12 cellular contexts compared by ENCODE assay signal in the genomic region with DNA sequence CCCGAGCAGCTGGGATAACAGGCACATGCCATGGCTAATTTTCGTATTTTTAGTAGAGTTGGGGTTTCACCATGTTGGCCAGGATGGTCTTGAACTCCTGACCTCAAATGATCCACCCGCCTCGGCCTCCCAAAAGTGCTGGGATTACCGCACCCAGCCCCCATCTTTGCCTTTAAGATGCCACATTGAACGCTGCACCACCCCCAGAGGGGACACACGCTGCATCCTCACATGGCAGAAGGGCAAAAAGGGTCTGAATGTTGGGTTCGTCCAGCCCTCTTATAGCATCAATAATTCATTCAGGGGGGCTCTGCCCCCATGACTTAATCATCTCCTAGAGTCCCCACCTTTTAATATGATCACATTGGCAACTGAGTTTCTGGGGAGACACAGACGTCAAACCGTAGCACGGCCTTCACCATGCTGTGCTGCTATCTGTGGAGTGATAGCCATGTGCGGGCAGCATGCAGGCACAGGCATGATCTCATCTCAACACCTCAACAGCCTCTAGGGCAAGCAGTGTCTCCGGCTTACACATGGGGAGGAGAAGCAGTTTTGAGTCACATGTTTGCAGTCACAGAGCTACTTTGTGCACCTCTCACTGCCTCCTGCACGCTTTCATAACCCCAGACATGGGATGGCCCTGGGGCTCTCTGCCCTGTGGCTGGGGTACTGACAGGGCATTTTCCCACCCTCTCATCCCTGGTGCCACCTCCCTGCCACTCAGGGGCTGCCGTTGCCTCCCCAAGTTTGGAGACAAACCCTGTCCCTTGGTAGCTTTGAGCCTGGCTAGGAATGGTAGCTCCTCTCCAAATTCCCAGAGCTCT. TPM values are rescaled to one million over a fixed set of nuclear protein-coding genes. Genes with fewer than 3 reads are reported as not detected.
DNase-seq lines count a peak whose midpoint lies in the region; ATAC-seq and FAIRE-seq lines count a peak whose summit lies in the region.
"Had no signal": no experiment of that assay in that cellular context is flagged by ENCODE, and none has a peak within 500 bp of the region (broad histone marks: within the 10 kb centered on the region; RNA-seq: fewer than 3 reads in every experiment).

No MANE protein-coding gene starts in this region.

- no peak overlapping the region for H3K4me3 ChIP-seq in CD4-positive, CD25-positive, alpha-beta regulatory T cell (ENCODE audit: low read depth, low read length)
- H3K4me3 ChIP-seq: SJSA1 had no signal

- no peak for FAIRE-seq in frontal cortex (lab: Jason Lieb, UNC)

- H3K36me3 ChIP-seq in CD4-positive, CD25-positive, alpha-beta regulatory T cell (ENCODE audit: control insufficient read depth, insufficient read depth, low read length) = peaks cover 66% of the 10 kb centered on the region
- H3K36me3 ChIP-seq: SJSA1 had no signal

- peak in 1 of 2 donors; percentile 31 for ATAC-seq in CD4-positive, CD25-positive, alpha-beta regulatory T cell (ENCODE audit: low read depth in 2 of 2)
- ATAC-seq in HG03097 (IDR thresholded peaks at IDR 0.05; ENCODE audit: low FRiP score, unreplicated experiment) (peak; percentile 39), GM18517 (IDR thresholded peaks at IDR 0.05; ENCODE audit: unreplicated experiment) (no peak)

- no peak for DNase-seq in CD4-positive, CD25-positive, alpha-beta regulatory T cell
- no peak for DNase-seq in activated T-helper 2 cell treated with anti-CD3 and anti-CD28 coated beads, Interferon-gamma antibody, Interleukin-2, Interleukin-4, amounts not matched to agents 10 μg/mL and 5 μg/mL and 100 μg/mL, durations not matched to agents 14 hours and 24 hours and 36 hours (ENCODE audit: low spot score)
- DNase-seq in mucosa of gallbladder (ENCODE audit: low spot score) (peak; percentile 5), cortex of kidney (lab: John Stamatoyannopoulos, UW) (no peak), frontal cortex (ENCODE audit: low spot score in 2 of 2) (no peak), NCI-H2227 (lab: John Stamatoyannopoulos, UW; ENCODE audit: unreplicated experiment) (no peak)
- DNase-seq: retina, substantia nigra had no signal

- H3K9me3 Mint-ChIP-seq in CD4-positive, CD25-positive, alpha-beta regulatory T cell = no peaks in the 10 kb centered on the region
- H3K9me3 Mint-ChIP-seq in activated T-helper 2 cell treated with anti-CD3 and anti-CD28 coated beads, Interferon-gamma antibody, Interleukin-2, Interleukin-4, amounts not matched to agents 10 μg/mL and 5 μg/mL and 100 μg/mL, durations not matched to agents 14 hours and 24 hours and 36 hours = no peaks in the 10 kb centered on the region

- H3K4me3 Mint-ChIP-seq in CD4-positive, CD25-positive, alpha-beta regulatory T cell = no peak overlapping the region
- H3K4me3 Mint-ChIP-seq in activated T-helper 2 cell treated with anti-CD3 and anti-CD28 coated beads, Interferon-gamma antibody, Interleukin-2, Interleukin-4, amounts not matched to agents 10 μg/mL and 5 μg/mL and 100 μg/mL, durations not matched to agents 14 hours and 24 hours and 36 hours (ENCODE audit: low read depth) = no peak overlapping the region

- peak overlapping the region; percentile 1 for H3K27ac ChIP-seq in CD4-positive, CD25-positive, alpha-beta regulatory T cell (ENCODE audit: insufficient read depth, low read length, poor library complexity, severe bottlenecking)
- H3K27ac ChIP-seq: SJSA1 had no signal

- H3K36me3 Mint-ChIP-seq in CD4-positive, CD25-positive, alpha-beta regulatory T cell = peaks cover 36% of the 10 kb centered on the region
- peaks cover 83% of the 10 kb centered on the region for H3K36me3 Mint-ChIP-seq in activated T-helper 2 cell treated with anti-CD3 and anti-CD28 coated beads, Interferon-gamma antibody, Interleukin-2, Interleukin-4, amounts not matched to agents 10 μg/mL and 5 μg/mL and 100 μg/mL, durations not matched to agents 14 hours and 24 hours and 36 hours (ENCODE audit: low read depth)

- H3K27me3 Mint-ChIP-seq in CD4-positive, CD25-positive, alpha-beta regulatory T cell = no peaks in the 10 kb centered on the region
- H3K27me3 Mint-ChIP-seq in activated T-helper 2 cell treated with anti-CD3 and anti-CD28 coated beads, Interferon-gamma antibody, Interleukin-2, Interleukin-4, amounts not matched to agents 10 μg/mL and 5 μg/mL and 100 μg/mL, durations not matched to agents 14 hours and 24 hours and 36 hours (ENCODE audit: low read depth) = no peaks in the 10 kb centered on the region

- H3K27ac Mint-ChIP-seq in CD4-positive, CD25-positive, alpha-beta regulatory T cell = peak overlapping the region; percentile 32 to 91 (median 62)
- peak overlapping the region; percentile 52 for H3K27ac Mint-ChIP-seq in activated T-helper 2 cell treated with anti-CD3 and anti-CD28 coated beads, Interferon-gamma antibody, Interleukin-2, Interleukin-4, amounts not matched to agents 10 μg/mL and 5 μg/mL and 100 μg/mL, durations not matched to agents 14 hours and 24 hours and 36 hours

- intact Hi-C loops in activated T-helper 2 cell treated with anti-CD3 and anti-CD28 coated beads, Interferon-gamma antibody, Interleukin-2, Interleukin-4, amounts not matched to agents 10 μg/mL and 5 μg/mL and 100 μg/mL, durations not matched to agents 14 hours and 24 hours and 36 hours (cut with micrococcal nuclease) = no loop called here

- peaks cover 6% of the 10 kb centered on the region for H3K4me1 ChIP-seq in CD4-positive, CD25-positive, alpha-beta regulatory T cell (ENCODE audit: control insufficient read depth, insufficient read depth, low read length, poor library complexity, severe bottlenecking)
- H3K4me1 ChIP-seq: SJSA1 had no signal

- no peaks in the 10 kb centered on the region for H3K27me3 ChIP-seq in CD4-positive, CD25-positive, alpha-beta regulatory T cell (ENCODE audit: control insufficient read depth, insufficient read depth, low read length)
- H3K27me3 ChIP-seq: SJSA1 had no signal

- H3K9me3 ChIP-seq in CD4-positive, CD25-positive, alpha-beta regulatory T cell (ENCODE audit: control insufficient read depth in 2 of 2, low read length in 2 of 2) = no peaks in the 10 kb centered on the region
- H3K9me3 ChIP-seq: SJSA1 had no signal

- H3K4me1 Mint-ChIP-seq in CD4-positive, CD25-positive, alpha-beta regulatory T cell = peaks cover 0 to 50% (median 16%) of the 10 kb centered on the region in 4 donors
- H3K4me1 Mint-ChIP-seq in activated T-helper 2 cell treated with anti-CD3 and anti-CD28 coated beads, Interferon-gamma antibody, Interleukin-2, Interleukin-4, amounts not matched to agents 10 μg/mL and 5 μg/mL and 100 μg/mL, durations not matched to agents 14 hours and 24 hours and 36 hours (ENCODE audit: low read depth) = peaks cover 31% of the 10 kb centered on the region

RNA-seq across cellular contexts. Expression of gene IL21R, which starts 30.0 kb away (rescaled TPM):
- 63.1 TPM for total RNA-seq in CD4-positive, CD25-positive, alpha-beta regulatory T cell
- polyA plus RNA-seq in CD4-positive, CD25-positive, alpha-beta regulatory T cell = 10 to 100 TPM; 34.3 to 50.7 (median 37.3) TPM
- 84.2 and 84.5 TPM in 2 replicates for total RNA-seq in activated T-helper 2 cell treated with anti-CD3 and anti-CD28 coated beads, Interferon-gamma antibody, Interleukin-2, Interleukin-4, amounts not matched to agents 10 μg/mL and 5 μg/mL and 100 μg/mL, durations not matched to agents 14 hours and 24 hours and 36 hours
- 1.2 TPM for total RNA-seq in mucosa of gallbladder
- total RNA-seq in frontal cortex = 0.41 TPM
- total RNA-seq: HT-29 had no signal

Comparison
In these comparisons a context has a peak if more than half of its experiments do, and no peak if none do; other contexts are left out.
1. RNA of gene IL21R, which starts 30.0 kb away (total RNA-seq): 84.2 to 84.5 TPM in activated T-helper 2 cell treated with anti-CD3 and anti-CD28 coated beads, Interferon-gamma antibody, Interleukin-2, Interleukin-4, amounts not matched to agents 10 μg/mL and 5 μg/mL and 100 μg/mL, durations not matched to agents 14 hours and 24 hours and 36 hours and 63.1 TPM in CD4-positive, CD25-positive, alpha-beta regulatory T cell (single experiment); 1.2 TPM in mucosa of gallbladder (single experiment) and 0.41 TPM in frontal cortex (single experiment); every median in the first group is over 10 times any median in the second.